2 cellular contexts compared by ENCODE assay signal in genomic region chr10:103910442-103911000, GRCh38.
TF ChIP-seq lines count a peak whose summit lies in the region.

No MANE protein-coding gene starts in this region.

TF ChIP-seq in HCT116, 20 proteins besides CTCF, POLR2A, EP300 and RAD21 (continued from another document):
- TF ChIP-seq SIN3A (IDR thresholded peaks at IDR 0.05; ENCODE audit: low read depth): no peak
- TF ChIP-seq TCF7L2 (IDR thresholded peaks at IDR 0.05; ENCODE audit: borderline replicate concordance, extremely low read depth, insufficient read depth, insufficient read length): no peak
- TF ChIP-seq POLR2AphosphoS5 (IDR thresholded peaks at IDR 0.05; ENCODE audit: low read depth, low read length): no peak
- TF ChIP-seq ZFX (IDR thresholded peaks at IDR 0.05): no peak
- no peak for TF ChIP-seq FOSL1 (IDR thresholded peaks at IDR 0.05; ENCODE audit: low read depth)
- TF ChIP-seq REST (IDR thresholded peaks at IDR 0.05; ENCODE audit: low read depth): no peak
- no peak for TF ChIP-seq SRF (IDR thresholded peaks at IDR 0.05; ENCODE audit: low read depth)
- TF ChIP-seq ATF3 (IDR thresholded peaks at IDR 0.05): no peak
- TF ChIP-seq, protein P1, sequence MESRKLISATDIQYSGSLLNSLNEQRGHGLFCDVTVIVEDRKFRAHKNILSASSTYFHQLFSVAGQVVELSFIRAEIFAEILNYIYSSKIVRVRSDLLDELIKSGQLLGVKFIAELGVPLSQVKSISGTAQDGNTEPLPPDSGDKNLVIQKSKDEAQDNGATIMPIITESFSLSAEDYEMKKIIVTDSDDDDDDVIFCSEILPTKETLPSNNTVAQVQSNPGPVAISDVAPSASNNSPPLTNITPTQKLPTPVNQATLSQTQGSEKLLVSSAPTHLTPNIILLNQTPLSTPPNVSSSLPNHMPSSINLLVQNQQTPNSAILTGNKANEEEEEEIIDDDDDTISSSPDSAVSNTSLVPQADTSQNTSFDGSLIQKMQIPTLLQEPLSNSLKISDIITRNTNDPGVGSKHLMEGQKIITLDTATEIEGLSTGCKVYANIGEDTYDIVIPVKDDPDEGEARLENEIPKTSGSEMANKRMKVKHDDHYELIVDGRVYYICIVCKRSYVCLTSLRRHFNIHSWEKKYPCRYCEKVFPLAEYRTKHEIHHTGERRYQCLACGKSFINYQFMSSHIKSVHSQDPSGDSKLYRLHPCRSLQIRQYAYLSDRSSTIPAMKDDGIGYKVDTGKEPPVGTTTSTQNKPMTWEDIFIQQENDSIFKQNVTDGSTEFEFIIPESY (IDR thresholded peaks at IDR 0.05; ENCODE audit: extremely low read depth, insufficient replicate concordance, low read length): no peak
- TF ChIP-seq ZNF274 (IDR thresholded peaks at IDR 0.05; ENCODE audit: low read depth, low read length): no peak
- no peak for TF ChIP-seq JUND (IDR thresholded peaks at IDR 0.05)

TF ChIP-seq in WTC11, 78 proteins besides CTCF, POLR2A, EP300 and RAD21 (continued from another document):
- TF ChIP-seq, protein P2, sequence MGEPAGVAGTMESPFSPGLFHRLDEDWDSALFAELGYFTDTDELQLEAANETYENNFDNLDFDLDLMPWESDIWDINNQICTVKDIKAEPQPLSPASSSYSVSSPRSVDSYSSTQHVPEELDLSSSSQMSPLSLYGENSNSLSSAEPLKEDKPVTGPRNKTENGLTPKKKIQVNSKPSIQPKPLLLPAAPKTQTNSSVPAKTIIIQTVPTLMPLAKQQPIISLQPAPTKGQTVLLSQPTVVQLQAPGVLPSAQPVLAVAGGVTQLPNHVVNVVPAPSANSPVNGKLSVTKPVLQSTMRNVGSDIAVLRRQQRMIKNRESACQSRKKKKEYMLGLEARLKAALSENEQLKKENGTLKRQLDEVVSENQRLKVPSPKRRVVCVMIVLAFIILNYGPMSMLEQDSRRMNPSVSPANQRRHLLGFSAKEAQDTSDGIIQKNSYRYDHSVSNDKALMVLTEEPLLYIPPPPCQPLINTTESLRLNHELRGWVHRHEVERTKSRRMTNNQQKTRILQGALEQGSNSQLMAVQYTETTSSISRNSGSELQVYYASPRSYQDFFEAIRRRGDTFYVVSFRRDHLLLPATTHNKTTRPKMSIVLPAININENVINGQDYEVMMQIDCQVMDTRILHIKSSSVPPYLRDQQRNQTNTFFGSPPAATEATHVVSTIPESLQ (CRISPR knock-in tag; IDR thresholded peaks at IDR 0.05): no peak
- TF ChIP-seq ETV6 (CRISPR knock-in tag; IDR thresholded peaks at IDR 0.05) (no peak), ZNF281 (CRISPR knock-in tag; IDR thresholded peaks at IDR 0.05) (no peak), MLX (CRISPR knock-in tag; IDR thresholded peaks at IDR 0.05) (no peak), OVOL2 (CRISPR knock-in tag; IDR thresholded peaks at IDR 0.05; ENCODE audit: borderline replicate concordance) (no peak), NFATC4 (CRISPR knock-in tag; IDR thresholded peaks at IDR 0.05) (no peak)
- TF ChIP-seq, protein P3, sequence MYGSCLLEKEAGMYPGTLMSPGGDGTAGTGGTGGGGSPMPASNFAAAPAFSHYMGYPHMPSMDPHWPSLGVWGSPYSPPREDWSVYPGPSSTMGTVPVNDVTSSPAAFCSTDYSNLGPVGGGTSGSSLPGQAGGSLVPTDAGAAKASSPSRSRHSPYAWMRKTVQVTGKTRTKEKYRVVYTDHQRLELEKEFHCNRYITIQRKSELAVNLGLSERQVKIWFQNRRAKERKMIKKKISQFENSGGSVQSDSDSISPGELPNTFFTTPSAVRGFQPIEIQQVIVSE (CRISPR knock-in tag; IDR thresholded peaks at IDR 0.05; ENCODE audit: borderline replicate concordance): no peak
